14 cellular contexts compared by ENCODE assay signal in genomic region chr7:80147543-80148376, GRCh38. TPM values are rescaled to one million over a fixed set of nuclear protein-coding genes. Genes with fewer than 3 reads are reported as not detected.
A peak's percentile ranks its signal among the peaks of the same experiment; 100 is the strongest.
DNase-seq lines count a peak whose midpoint lies in the region; FAIRE-seq and TF ChIP-seq lines count a peak whose summit lies in the region.
"Had no signal": no experiment of that assay in that cellular context is flagged by ENCODE, and none has a peak within 500 bp of the region (broad histone marks: within the 10 kb centered on the region; RNA-seq: fewer than 3 reads in every experiment).

No MANE protein-coding gene starts in this region.

- peak overlapping the region; percentile 2 for H3K27ac ChIP-seq in colonic mucosa
- no peak overlapping the region for H3K27ac ChIP-seq in thyroid gland
- H3K27ac ChIP-seq: C4-2B had no signal

- H3K9me3 ChIP-seq in colonic mucosa (no peaks in the 10 kb centered on the region), thyroid gland (no peaks in the 10 kb centered on the region)

- TF ChIP-seq CTCF in colonic mucosa (IDR thresholded peaks at IDR 0.05) = no peak
- no peak for TF ChIP-seq CTCF in thyroid gland (IDR thresholded peaks at IDR 0.05)
- no peak for TF ChIP-seq CTCF in D721Med (IDR thresholded peaks at IDR 0.05; ENCODE audit: insufficient read depth, missing control alignments)

- TF ChIP-seq POLR2A in thyroid gland (IDR thresholded peaks at IDR 0.05) = no peak

- intact Hi-C loops in colonic mucosa (cut with DNase I) = no loop called here
- intact Hi-C loops in thyroid gland (cut with DNase I) = no loop called here

- no peak overlapping the region for H3K9ac ChIP-seq in colonic mucosa (ENCODE audit: low read depth in 2 of 2, low read length in 2 of 2)

- no peak overlapping the region for H3K4me3 ChIP-seq in colonic mucosa
- H3K4me3 ChIP-seq in thyroid gland (replicated peaks in 1 of 3) = no peak overlapping the region

- no peak for FAIRE-seq in D721Med (lab: Jason Lieb, UNC)

- H3K27me3 ChIP-seq in colonic mucosa (no peaks in the 10 kb centered on the region), thyroid gland (no peaks in the 10 kb centered on the region)

- DNase-seq in AG08395 (ENCODE audit: low spot score) (peak; percentile 30), MV-4-11 (lab: John Stamatoyannopoulos, UW) (peak; percentile 25), colonic mucosa (no peak), myocyte (ENCODE audit: low read depth) (peak; percentile 26), thyroid gland (no peak), iPS-NIHi11 (ENCODE audit: low spot score) (no peak), D721Med (ENCODE audit: insufficient read length, low spot score) (no peak), Ammon's horn (ENCODE audit: low spot score) (no peak)
- DNase-seq: activated CD8-positive, alpha-beta memory T cell treated with anti-CD3 and anti-CD28 coated beads, Interleukin-2, amount 50 U/mL, for 4 hours; kidney glomerular epithelial cell; NCI-H1930; occipital lobe; stimulated activated CD4-positive, alpha-beta T cell treated with anti-CD3 and anti-CD28 coated beads, Interleukin-4, amount 100 ng/mL, for 1 hour had no signal

- H3K4me1 ChIP-seq in colonic mucosa = no peaks in the 10 kb centered on the region
- peaks cover 9 to 18% of the 10 kb centered on the region in 2 donors for H3K4me1 ChIP-seq in thyroid gland

- 86% methylated on average over 3 of the region's 3 CpGs for WGBS in thyroid gland, 2 donors

- no peaks in the 10 kb centered on the region for H3K36me3 ChIP-seq in colonic mucosa
- no peaks in the 10 kb centered on the region for H3K36me3 ChIP-seq in thyroid gland

RNA-seq across cellular contexts. Expression of gene GNAI1, which starts 13.1 kb away (rescaled TPM):
- total RNA-seq in colonic mucosa (10 to 100 TPM; 13.3 to 27.1 TPM), myocyte (42.4 and 44.0 TPM in 2 replicates), thyroid gland (10 to 100 TPM; 32.1 to 52.7 (median 47.4) TPM)
- 25.1 TPM for polyA plus RNA-seq in myocyte (2012)

Comparison
In these comparisons a context has a peak if more than half of its experiments do, and no peak if none do; other contexts are left out.
1. DNase-seq: peak in AG08395 (single experiment), MV-4-11 (single experiment) and myocyte (single experiment); none in colonic mucosa (single experiment), thyroid gland (0 of 2), iPS-NIHi11 (single experiment), D721Med (single experiment) and Ammon's horn (single experiment).